9 cellular contexts compared by ENCODE assay signal in genomic region chr21:45982758-45983731, GRCh38. TPM values are rescaled to one million over a fixed set of nuclear protein-coding genes. Genes with fewer than 3 reads are reported as not detected.
DNase-seq lines count a peak whose midpoint lies in the region; TF ChIP-seq lines count a peak whose summit lies in the region.
"Had no signal": no experiment of that assay in that cellular context is flagged by ENCODE, and none has a peak within 500 bp of the region (broad histone marks: within the 10 kb centered on the region; RNA-seq: fewer than 3 reads in every experiment).

No MANE protein-coding gene starts in this region.

- CTCF ChIA-PET in mammary epithelial cell (lab: Charles Lee; ENCODE audit: low non-redundant PET), result no interaction called here

- H3K4ac ChIP-seq in mesenchymal stem cell (ENCODE audit: low read depth in 1 of 2, low read length in 2 of 2), result peak overlapping the region; percentile 47 to 73

- H2BK120ac ChIP-seq in mesenchymal stem cell (ENCODE audit: low read depth, low read length), result peak overlapping the region; percentile 42

- no peaks in the 10 kb centered on the region for H3K79me2 ChIP-seq in mammary epithelial cell (ENCODE audit: insufficient read depth, low read length)

- H3K4me3 ChIP-seq in mammary epithelial cell (replicated peaks in 1 of 3; ENCODE audit: insufficient read depth in 1 of 3, low read depth in 2 of 3, low read length in 3 of 3), result peak overlapping the region in 2 of 3 experiments; percentile 54 to 62
- peak overlapping the region; percentile 96 for H3K4me3 ChIP-seq in mesenchymal stem cell (ENCODE audit: insufficient read depth in 1 of 2, low read depth in 1 of 2, low read length in 2 of 2)

- peaks cover 10% of the 10 kb centered on the region for H3K36me3 Mint-ChIP-seq in type B pancreatic cell

- H4K91ac ChIP-seq in mesenchymal stem cell (ENCODE audit: low read length), result peak overlapping the region; percentile 50

- H3K4me3 Mint-ChIP-seq in type B pancreatic cell, result peak overlapping the region; percentile 84

- WGBS in mammary epithelial cell (ENCODE audit: low coverage, missing lambda C conversion rate), result 61% methylated on average over 19 of the region's 53 CpGs
- WGBS in mesenchymal stem cell, result 25% methylated on average over 46 of the region's 53 CpGs

- peaks cover 4% of the 10 kb centered on the region for H3K4me1 Mint-ChIP-seq in type B pancreatic cell (ENCODE audit: unreplicated experiment)

- H3K18ac ChIP-seq in mesenchymal stem cell (ENCODE audit: low read depth in 1 of 2, low read length in 2 of 2), result peak overlapping the region; percentile 95 to 98

- no peak overlapping the region for H3K9ac ChIP-seq in mammary epithelial cell (ENCODE audit: insufficient read depth, low read length)
- peak overlapping the region; percentile 98 for H3K9ac ChIP-seq in mesenchymal stem cell (ENCODE audit: low read length)

- no peak overlapping the region for H3K27ac Mint-ChIP-seq in type B pancreatic cell
- H3K27ac Mint-ChIP-seq: dendritic cell treated with granulocyte-macrophage colony-stimulating factor and Interleukin-4, amounts not matched to agents 40 ng/mL and 50 ng/mL, for 4 days had no signal

- peaks cover 12% of the 10 kb centered on the region for H3K79me1 ChIP-seq in mesenchymal stem cell (replicated peaks; ENCODE audit: low read length, poor library complexity, severe bottlenecking)

- H3K23ac ChIP-seq in mesenchymal stem cell (ENCODE audit: low read length in 2 of 2), result peak overlapping the region; percentile 51 to 87

- H3K9me3 Mint-ChIP-seq in type B pancreatic cell, result no peaks in the 10 kb centered on the region
- H3K9me3 Mint-ChIP-seq: dendritic cell treated with granulocyte-macrophage colony-stimulating factor and Interleukin-4, amounts not matched to agents 40 ng/mL and 50 ng/mL, for 4 days had no signal

- no peaks in the 10 kb centered on the region for H4K20me1 ChIP-seq in mammary epithelial cell (ENCODE audit: insufficient read depth, low read length)

- H3K27me3 Mint-ChIP-seq in type B pancreatic cell, result peaks cover 14% of the 10 kb centered on the region

- in situ Hi-C loops in mammary epithelial cell (cut with MboI; ENCODE audit: low sequenced_read_pairs in 2 of 2), result no loop called here

- no peaks in the 10 kb centered on the region for H3K9me3 ChIP-seq in mammary epithelial cell (replicated peaks; ENCODE audit: insufficient read depth, low read length)
- H3K9me3 ChIP-seq in mesenchymal stem cell (ENCODE audit: control insufficient read depth, low read length), result no peaks in the 10 kb centered on the region

- H3K4me2 ChIP-seq in mammary epithelial cell (ENCODE audit: insufficient read depth, low read depth, low read length), result peak overlapping the region; percentile 96
- peak overlapping the region; percentile 90 for H3K4me2 ChIP-seq in mesenchymal stem cell (ENCODE audit: low read length, poor library complexity, severe bottlenecking)

- no peak overlapping the region for H2BK5ac ChIP-seq in mesenchymal stem cell (ENCODE audit: low read depth, low read length, poor library complexity, severe bottlenecking)

- H3K27ac ChIP-seq in mammary epithelial cell (ENCODE audit: insufficient read depth, low read depth, low read length), result no peak overlapping the region
- H3K27ac ChIP-seq in mesenchymal stem cell (ENCODE audit: low read length, poor library complexity, severe bottlenecking), result no peak overlapping the region

- H3K27me3 ChIP-seq in mammary epithelial cell (ENCODE audit: insufficient read depth, low read length), result peaks cover 10% of the 10 kb centered on the region
- no peaks in the 10 kb centered on the region for H3K27me3 ChIP-seq in mesenchymal stem cell (ENCODE audit: control insufficient read depth in 1 of 2, insufficient read depth in 1 of 2, low read length in 2 of 2)

- BruUV-seq in mammary epithelial cell (replicated peaks; lab: Mats Ljungman, UMichigan), result no TSS peak

- no peak overlapping the region for H2AK5ac ChIP-seq in mesenchymal stem cell (ENCODE audit: low read length, severe bottlenecking)

- dilution Hi-C loops in mammary epithelial cell (cut with HindIII; ENCODE audit: low sequenced_read_pairs), result no loop called here

- DNase-seq in activated effector memory CD4-positive, alpha-beta T cell treated with anti-CD3 and anti-CD28 coated beads, Interleukin-2, amount 50 U/mL, for 16 hours, result peak; percentile 62
- DNase-seq in activated effector memory CD4-positive, alpha-beta T cell treated with Interleukin-2 at 50 U/mL for 16 hours, result no peak
- DNase-seq in mammary epithelial cell (no peak), mesenchymal stem cell (no peak), type B pancreatic cell (ENCODE audit: extremely low spot score, unreplicated experiment) (no peak), NCI-H2171 (lab: John Stamatoyannopoulos, UW) (no peak), occipital lobe (lab: John Stamatoyannopoulos, UW) (no peak), HCEC 1CT (no peak)

- TF ChIP-seq CTCF in mammary epithelial cell (conservative IDR thresholded peaks at IDR 0.05 in 1 of 2, IDR thresholded peaks at IDR 0.05 in 1 of 2; ENCODE audit: extremely low read depth in 1 of 2, insufficient read depth in 1 of 2, low read depth in 1 of 2, low read length in 2 of 2), result no peak
- TF ChIP-seq CTCF in type B pancreatic cell (conservative IDR thresholded peaks at IDR 0.05), result no peak

- H2AFZ ChIP-seq in mammary epithelial cell (ENCODE audit: low read depth, low read length), result peak overlapping the region; percentile 85
- no peak overlapping the region for H2AFZ ChIP-seq in mesenchymal stem cell (ENCODE audit: low read depth, low read length)

- H4K8ac ChIP-seq in mesenchymal stem cell (ENCODE audit: low read length), result peak overlapping the region; percentile 19

- H3K14ac ChIP-seq in mesenchymal stem cell (ENCODE audit: low read length in 2 of 2), result peak overlapping the region in 1 of 2 experiments; percentile 82

- H2BK12ac ChIP-seq in mesenchymal stem cell (ENCODE audit: low read length in 2 of 2), result no peak overlapping the region

- H3K36me3 ChIP-seq in mammary epithelial cell (ENCODE audit: insufficient read depth, low read length) (no peaks in the 10 kb centered on the region), mesenchymal stem cell (ENCODE audit: control insufficient read depth in 1 of 2, insufficient read depth in 2 of 2, low read depth in 1 of 2, low read length in 2 of 2) (peaks cover 45 to 50% of the 10 kb centered on the region in 2 experiments)

- peak overlapping the region; percentile 68 for H2BK15ac ChIP-seq in mesenchymal stem cell (ENCODE audit: low read depth, poor library complexity, severe bottlenecking)

- intact Hi-C loops in mammary epithelial cell (cut with micrococcal nuclease), result loop anchor here (5.0 to 10.0 kb wide), 2 partner anchors 338 to 339 kb away; partner anchors contain the start of genes C21orf58, PCBP3 and PCNT

- H3K4me1 ChIP-seq in mammary epithelial cell (ENCODE audit: insufficient read depth, low read length) (peaks cover 10% of the 10 kb centered on the region), mesenchymal stem cell (ENCODE audit: control insufficient read depth, insufficient read depth, low read depth, low read length) (peaks cover 25% of the 10 kb centered on the region)

RNA-seq across cellular contexts. Expression of gene COL6A1, which starts 1.5 kb away (rescaled TPM):
- total RNA-seq in mammary epithelial cell (100 to 1,000 TPM in 1 of 2 donors, 1 to 10 TPM in 1; 9.1 to 156 TPM), type B pancreatic cell (ENCODE audit: low replicate concordance) (78.4 and 167 TPM in 2 replicates), occipital lobe (41.0 TPM)
- polyA plus RNA-seq in mammary epithelial cell, result 12.0 TPM
- 4.4 TPM for polyA minus RNA-seq in mammary epithelial cell
- polyA plus RNA-seq in mesenchymal stem cell (2013, experiment 1 of 2), result 2,201 TPM
- polyA plus RNA-seq in mesenchymal stem cell (2013, experiment 2 of 2), result 2,173 TPM
